ENCODE assay signal across 7 cellular contexts in genomic region chr11:130979386-130979972, GRCh38.
DNase-seq lines count a peak whose midpoint lies in the region; TF ChIP-seq lines count a peak whose summit lies in the region.

No MANE protein-coding gene starts in this region.

- H3K27ac Mint-ChIP-seq in nephron progenitor cell = no peak overlapping the region

- H3K27me3 Mint-ChIP-seq in nephron progenitor cell (ENCODE audit: low read depth, poor library complexity) = peaks cover 20% of the 10 kb centered on the region

- peaks cover 52% of the 10 kb centered on the region for H3K9me3 Mint-ChIP-seq in nephron progenitor cell

- TF ChIP-seq CTCF in GM06990 (IDR thresholded peaks at IDR 0.05; ENCODE audit: insufficient read depth, low read length, poor library complexity, severe bottlenecking) (peak; percentile 43), brain microvascular endothelial cell (IDR thresholded peaks at IDR 0.05; ENCODE audit: low read depth, low read length, missing control alignments) (peak; percentile 76), nephron progenitor cell (IDR thresholded peaks at IDR 0.05) (peak; percentile 48)

- H3K36me3 ChIP-seq in GM06990 (ENCODE audit: control insufficient read depth, insufficient read depth, low read length) = no peaks in the 10 kb centered on the region
- no peaks in the 10 kb centered on the region for H3K36me3 ChIP-seq in brain microvascular endothelial cell (replicated peaks)

- no peaks in the 10 kb centered on the region for H3K4me1 Mint-ChIP-seq in nephron progenitor cell

- H3K27ac ChIP-seq in brain microvascular endothelial cell = no peak overlapping the region

- peaks cover 5% of the 10 kb centered on the region for H3K36me3 Mint-ChIP-seq in nephron progenitor cell (ENCODE audit: low read depth)

- H3K4me3 ChIP-seq in GM06990 (replicated peaks; ENCODE audit: low read depth, low read length) (no peak overlapping the region), brain microvascular endothelial cell (ENCODE audit: low read depth, low read length) (no peak overlapping the region)

- no peak overlapping the region for H3K4me3 Mint-ChIP-seq in nephron progenitor cell

- H3K27me3 ChIP-seq in GM06990 (replicated peaks; ENCODE audit: control insufficient read depth, insufficient read depth, low read length) (no peaks in the 10 kb centered on the region), brain microvascular endothelial cell (replicated peaks) (no peaks in the 10 kb centered on the region)

- in situ Hi-C loops in brain microvascular endothelial cell (cut with HindIII; ENCODE audit: low pct_ligation_motif_present, low sequenced_read_pairs) = no loop called here

- DNase-seq in GM06990 (ENCODE audit: extremely low read depth, insufficient read length) (no peak), LHCN-M2 (ENCODE audit: low read depth) (peak; percentile 25), brain microvascular endothelial cell (peak; percentile 18), nephron progenitor cell (no peak), putamen (ENCODE audit: low spot score) (no peak), C1 segment of cervical spinal cord (lab: John Stamatoyannopoulos, UW) (no peak)
- DNase-seq in stimulated activated naive CD4-positive, alpha-beta T cell treated with Interleukin-2 at 50 U/mL for 16 hours (lab: John Stamatoyannopoulos, UW) = no peak

Comparison
In these comparisons a context has a peak if more than half of its experiments do, and no peak if none do; other contexts are left out.
1. DNase-seq: peak in LHCN-M2 (single experiment) and brain microvascular endothelial cell (single experiment); none in GM06990 (single experiment), nephron progenitor cell (single experiment), putamen (single experiment), stimulated activated naive CD4-positive, alpha-beta T cell treated with Interleukin-2 at 50 U/mL for 16 hours (single experiment) and C1 segment of cervical spinal cord (0 of 14).
2. Peak in every context shown above with its lines, with median percentiles within 50 percentile points of each other: CTCF ChIP-seq.